Comparison of ENCODE assay signal across 1 cellular context in the genomic region with DNA sequence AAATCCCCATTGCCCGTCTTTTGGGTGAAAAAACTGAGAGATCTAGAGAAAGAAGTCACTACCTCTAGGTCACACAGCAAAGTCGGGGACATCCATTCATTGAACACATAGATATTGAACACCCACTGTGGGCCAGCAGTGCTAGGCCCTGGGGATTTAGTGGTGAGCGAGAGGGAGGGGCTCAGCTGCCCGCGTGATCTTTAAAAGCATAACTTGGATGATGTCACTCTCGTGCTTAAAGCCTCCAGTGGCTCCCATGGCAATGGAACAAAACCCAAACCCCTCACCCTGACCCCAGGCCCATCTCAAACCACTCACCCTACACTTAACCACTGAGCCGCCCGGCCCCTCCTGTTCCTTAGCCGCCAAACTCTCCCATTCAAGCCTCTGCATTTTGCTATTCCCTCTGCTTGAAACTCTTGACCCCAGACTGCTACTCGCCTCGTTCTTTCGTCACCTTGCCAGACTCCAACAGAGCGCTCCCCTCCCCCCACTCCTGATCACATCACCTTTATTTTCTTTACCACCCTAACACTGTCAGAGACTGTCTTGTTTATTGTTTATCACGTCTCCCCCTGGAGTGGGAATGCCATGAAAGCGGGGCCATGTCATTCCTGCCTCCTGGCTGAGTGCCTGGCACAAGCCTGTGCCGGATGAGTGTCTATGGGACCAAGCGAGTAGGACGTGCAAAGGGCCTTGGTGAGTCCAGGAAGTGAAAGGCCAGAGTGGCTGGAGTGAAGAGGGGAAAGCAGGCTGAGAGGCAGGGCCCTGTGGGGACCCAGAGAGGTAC.
TF ChIP-seq lines count a peak whose summit lies in the region.

No MANE protein-coding gene starts in this region.

TF ChIP-seq in K562, 482 proteins besides CTCF, POLR2A, EP300 and RAD21 (continued from another document and continues in another):
- TF ChIP-seq, protein P1, sequence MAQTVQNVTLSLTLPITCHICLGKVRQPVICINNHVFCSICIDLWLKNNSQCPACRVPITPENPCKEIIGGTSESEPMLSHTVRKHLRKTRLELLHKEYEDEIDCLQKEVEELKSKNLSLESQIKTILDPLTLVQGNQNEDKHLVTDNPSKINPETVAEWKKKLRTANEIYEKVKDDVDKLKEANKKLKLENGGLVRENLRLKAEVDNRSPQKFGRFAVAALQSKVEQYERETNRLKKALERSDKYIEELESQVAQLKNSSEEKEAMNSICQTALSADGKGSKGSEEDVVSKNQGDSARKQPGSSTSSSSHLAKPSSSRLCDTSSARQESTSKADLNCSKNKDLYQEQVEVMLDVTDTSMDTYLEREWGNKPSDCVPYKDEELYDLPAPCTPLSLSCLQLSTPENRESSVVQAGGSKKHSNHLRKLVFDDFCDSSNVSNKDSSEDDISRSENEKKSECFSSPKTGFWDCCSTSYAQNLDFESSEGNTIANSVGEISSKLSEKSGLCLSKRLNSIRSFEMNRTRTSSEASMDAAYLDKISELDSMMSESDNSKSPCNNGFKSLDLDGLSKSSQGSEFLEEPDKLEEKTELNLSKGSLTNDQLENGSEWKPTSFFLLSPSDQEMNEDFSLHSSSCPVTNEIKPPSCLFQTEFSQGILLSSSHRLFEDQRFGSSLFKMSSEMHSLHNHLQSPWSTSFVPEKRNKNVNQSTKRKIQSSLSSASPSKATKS (CRISPR knock-in tag; IDR thresholded peaks at IDR 0.05) = no peak
- TF ChIP-seq, protein P2, sequence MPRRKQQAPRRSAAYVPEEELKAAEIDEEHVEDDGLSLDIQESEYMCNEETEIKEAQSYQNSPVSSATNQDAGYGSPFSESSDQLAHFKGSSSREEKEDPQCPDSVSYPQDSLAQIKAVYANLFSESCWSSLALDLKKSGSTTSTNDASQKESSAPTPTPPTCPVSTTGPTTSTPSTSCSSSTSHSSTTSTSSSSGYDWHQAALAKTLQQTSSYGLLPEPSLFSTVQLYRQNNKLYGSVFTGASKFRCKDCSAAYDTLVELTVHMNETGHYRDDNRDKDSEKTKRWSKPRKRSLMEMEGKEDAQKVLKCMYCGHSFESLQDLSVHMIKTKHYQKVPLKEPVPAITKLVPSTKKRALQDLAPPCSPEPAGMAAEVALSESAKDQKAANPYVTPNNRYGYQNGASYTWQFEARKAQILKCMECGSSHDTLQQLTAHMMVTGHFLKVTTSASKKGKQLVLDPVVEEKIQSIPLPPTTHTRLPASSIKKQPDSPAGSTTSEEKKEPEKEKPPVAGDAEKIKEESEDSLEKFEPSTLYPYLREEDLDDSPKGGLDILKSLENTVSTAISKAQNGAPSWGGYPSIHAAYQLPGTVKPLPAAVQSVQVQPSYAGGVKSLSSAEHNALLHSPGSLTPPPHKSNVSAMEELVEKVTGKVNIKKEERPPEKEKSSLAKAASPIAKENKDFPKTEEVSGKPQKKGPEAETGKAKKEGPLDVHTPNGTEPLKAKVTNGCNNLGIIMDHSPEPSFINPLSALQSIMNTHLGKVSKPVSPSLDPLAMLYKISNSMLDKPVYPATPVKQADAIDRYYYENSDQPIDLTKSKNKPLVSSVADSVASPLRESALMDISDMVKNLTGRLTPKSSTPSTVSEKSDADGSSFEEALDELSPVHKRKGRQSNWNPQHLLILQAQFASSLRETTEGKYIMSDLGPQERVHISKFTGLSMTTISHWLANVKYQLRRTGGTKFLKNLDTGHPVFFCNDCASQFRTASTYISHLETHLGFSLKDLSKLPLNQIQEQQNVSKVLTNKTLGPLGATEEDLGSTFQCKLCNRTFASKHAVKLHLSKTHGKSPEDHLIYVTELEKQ (CRISPR knock-in tag; IDR thresholded peaks at IDR 0.05) = no peak
- TF ChIP-seq POLR2H (tag; IDR thresholded peaks at IDR 0.05; ENCODE audit: low read depth) (no peak), PRPF4 (IDR thresholded peaks at IDR 0.05; ENCODE audit: insufficient read depth, low read depth, low read length, poor library complexity, severe bottlenecking) (no peak), ZNF384 (IDR thresholded peaks at IDR 0.05; ENCODE audit: low read depth, low read length) (no peak), ZNF507 (tag; conservative IDR thresholded peaks at IDR 0.05) (no peak), NCOA6 (IDR thresholded peaks at IDR 0.05) (no peak), CBX5 (IDR thresholded peaks at IDR 0.05; ENCODE audit: borderline replicate concordance, low read depth) (no peak), MEIS2 (IDR thresholded peaks at IDR 0.05; ENCODE audit: partially characterized antibody) (peak; percentile 53), ZFX (CRISPR knock-in tag; IDR thresholded peaks at IDR 0.05) (peak; percentile 90), TARDBP (IDR thresholded peaks at IDR 0.05) (no peak), ZNF561 (CRISPR knock-in tag; conservative IDR thresholded peaks at IDR 0.05) (no peak), NR3C1 (CRISPR knock-in tag; IDR thresholded peaks at IDR 0.05) (no peak), ZNF445 (CRISPR knock-in tag; IDR thresholded peaks at IDR 0.05; ENCODE audit: low read depth) (no peak), NFYB (IDR thresholded peaks at IDR 0.05; ENCODE audit: extremely low read depth, insufficient read length) (no peak), FOS (IDR thresholded peaks at IDR 0.05; ENCODE audit: extremely low read depth, insufficient read length) (no peak), SRF (CRISPR knock-in tag; IDR thresholded peaks at IDR 0.05) (no peak), BCOR (IDR thresholded peaks at IDR 0.05) (no peak), POU5F1 (IDR thresholded peaks at IDR 0.05; ENCODE audit: borderline replicate concordance, low read depth, low read length, partially characterized antibody) (no peak), CCAR2 (IDR thresholded peaks at IDR 0.05; ENCODE audit: low read depth, low read length) (no peak), PTTG1 (tag; IDR thresholded peaks at IDR 0.05; ENCODE audit: low read depth) (no peak), ZNF589 (CRISPR knock-in tag; IDR thresholded peaks at IDR 0.05; ENCODE audit: low read depth) (no peak), ZBTB17 (CRISPR knock-in tag; IDR thresholded peaks at IDR 0.05) (no peak), ZNF140 (CRISPR knock-in tag; IDR thresholded peaks at IDR 0.05) (no peak), ZNF76 (CRISPR knock-in tag; IDR thresholded peaks at IDR 0.05; ENCODE audit: borderline replicate concordance) (no peak), POLR3A (IDR thresholded peaks at IDR 0.05; ENCODE audit: borderline replicate concordance, extremely low read depth, insufficient read depth, insufficient read length) (no peak), ZFPM2 (CRISPR knock-in tag; IDR thresholded peaks at IDR 0.05) (no peak), TCF7L2 (IDR thresholded peaks at IDR 0.05; ENCODE audit: low read depth, low read length) (no peak), HNRNPUL1 (IDR thresholded peaks at IDR 0.05; ENCODE audit: low read length) (no peak), SRSF7 (optimal IDR thresholded peaks at IDR 0.05; ENCODE audit: low read depth, low read length) (no peak), ZNF143 (CRISPR knock-in tag; IDR thresholded peaks at IDR 0.05) (no peak), ELF1 (tag; IDR thresholded peaks at IDR 0.05) (no peak), NFE2L1 (tag; IDR thresholded peaks at IDR 0.05; ENCODE audit: borderline replicate concordance, low read depth) (no peak), HMGN3 (IDR thresholded peaks at IDR 0.05; ENCODE audit: borderline replicate concordance, extremely low read depth, insufficient read length, low read depth, low read length) (no peak), PTRF (tag; IDR thresholded peaks at IDR 0.05) (no peak), NR2C1 (IDR thresholded peaks at IDR 0.05) (no peak), NR2C1 (tag; IDR thresholded peaks at IDR 0.05) (no peak; the same call in none of the 2 replicates), ZNF436 (CRISPR knock-in tag; IDR thresholded peaks at IDR 0.05) (no peak), ZC3H8 (IDR thresholded peaks at IDR 0.05) (no peak), RHOXF2B (CRISPR knock-in tag; conservative IDR thresholded peaks at IDR 0.05) (no peak)
- TF ChIP-seq, protein P3, sequence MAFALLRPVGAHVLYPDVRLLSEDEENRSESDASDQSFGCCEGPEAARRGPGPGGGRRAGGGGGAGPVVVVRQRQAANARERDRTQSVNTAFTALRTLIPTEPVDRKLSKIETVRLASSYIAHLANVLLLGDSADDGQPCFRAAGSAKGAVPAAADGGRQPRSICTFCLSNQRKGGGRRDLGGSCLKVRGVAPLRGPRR (CRISPR knock-in tag; IDR thresholded peaks at IDR 0.05) = no peak
- TF ChIP-seq, protein P4, sequence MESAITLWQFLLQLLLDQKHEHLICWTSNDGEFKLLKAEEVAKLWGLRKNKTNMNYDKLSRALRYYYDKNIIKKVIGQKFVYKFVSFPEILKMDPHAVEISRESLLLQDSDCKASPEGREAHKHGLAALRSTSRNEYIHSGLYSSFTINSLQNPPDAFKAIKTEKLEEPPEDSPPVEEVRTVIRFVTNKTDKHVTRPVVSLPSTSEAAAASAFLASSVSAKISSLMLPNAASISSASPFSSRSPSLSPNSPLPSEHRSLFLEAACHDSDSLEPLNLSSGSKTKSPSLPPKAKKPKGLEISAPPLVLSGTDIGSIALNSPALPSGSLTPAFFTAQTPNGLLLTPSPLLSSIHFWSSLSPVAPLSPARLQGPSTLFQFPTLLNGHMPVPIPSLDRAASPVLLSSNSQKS (CRISPR knock-in tag; IDR thresholded peaks at IDR 0.05) = no peak
- TF ChIP-seq, protein P5, sequence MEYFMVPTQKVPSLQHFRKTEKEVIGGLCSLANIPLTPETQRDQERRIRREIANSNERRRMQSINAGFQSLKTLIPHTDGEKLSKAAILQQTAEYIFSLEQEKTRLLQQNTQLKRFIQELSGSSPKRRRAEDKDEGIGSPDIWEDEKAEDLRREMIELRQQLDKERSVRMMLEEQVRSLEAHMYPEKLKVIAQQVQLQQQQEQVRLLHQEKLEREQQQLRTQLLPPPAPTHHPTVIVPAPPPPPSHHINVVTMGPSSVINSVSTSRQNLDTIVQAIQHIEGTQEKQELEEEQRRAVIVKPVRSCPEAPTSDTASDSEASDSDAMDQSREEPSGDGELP (CRISPR knock-in tag; IDR thresholded peaks at IDR 0.05; ENCODE audit: borderline replicate concordance) = no peak
- TF ChIP-seq, protein P6, sequence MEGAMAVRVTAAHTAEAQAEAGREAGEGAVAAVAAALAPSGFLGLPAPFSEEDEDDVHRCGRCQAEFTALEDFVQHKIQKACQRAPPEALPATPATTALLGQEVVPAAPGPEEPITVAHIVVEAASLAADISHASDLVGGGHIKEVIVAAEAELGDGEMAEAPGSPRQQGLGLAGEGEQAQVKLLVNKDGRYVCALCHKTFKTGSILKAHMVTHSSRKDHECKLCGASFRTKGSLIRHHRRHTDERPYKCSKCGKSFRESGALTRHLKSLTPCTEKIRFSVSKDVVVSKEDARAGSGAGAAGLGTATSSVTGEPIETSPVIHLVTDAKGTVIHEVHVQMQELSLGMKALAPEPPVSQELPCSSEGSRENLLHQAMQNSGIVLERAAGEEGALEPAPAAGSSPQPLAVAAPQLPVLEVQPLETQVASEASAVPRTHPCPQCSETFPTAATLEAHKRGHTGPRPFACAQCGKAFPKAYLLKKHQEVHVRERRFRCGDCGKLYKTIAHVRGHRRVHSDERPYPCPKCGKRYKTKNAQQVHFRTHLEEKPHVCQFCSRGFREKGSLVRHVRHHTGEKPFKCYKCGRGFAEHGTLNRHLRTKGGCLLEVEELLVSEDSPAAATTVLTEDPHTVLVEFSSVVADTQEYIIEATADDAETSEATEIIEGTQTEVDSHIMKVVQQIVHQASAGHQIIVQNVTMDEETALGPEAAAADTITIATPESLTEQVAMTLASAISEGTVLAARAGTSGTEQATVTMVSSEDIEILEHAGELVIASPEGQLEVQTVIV (CRISPR knock-in tag; IDR thresholded peaks at IDR 0.05; ENCODE audit: borderline replicate concordance) = no peak
- TF ChIP-seq, protein P7, sequence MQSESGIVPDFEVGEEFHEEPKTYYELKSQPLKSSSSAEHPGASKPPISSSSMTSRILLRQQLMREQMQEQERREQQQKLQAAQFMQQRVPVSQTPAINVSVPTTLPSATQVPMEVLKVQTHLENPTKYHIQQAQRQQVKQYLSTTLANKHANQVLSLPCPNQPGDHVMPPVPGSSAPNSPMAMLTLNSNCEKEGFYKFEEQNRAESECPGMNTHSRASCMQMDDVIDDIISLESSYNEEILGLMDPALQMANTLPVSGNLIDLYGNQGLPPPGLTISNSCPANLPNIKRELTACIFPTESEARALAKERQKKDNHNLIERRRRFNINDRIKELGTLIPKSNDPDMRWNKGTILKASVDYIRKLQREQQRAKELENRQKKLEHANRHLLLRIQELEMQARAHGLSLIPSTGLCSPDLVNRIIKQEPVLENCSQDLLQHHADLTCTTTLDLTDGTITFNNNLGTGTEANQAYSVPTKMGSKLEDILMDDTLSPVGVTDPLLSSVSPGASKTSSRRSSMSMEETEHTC (IDR thresholded peaks at IDR 0.05) = 0 out of 2 replicates have a peak, but pooled peaks have one; percentile 13
- TF ChIP-seq, protein P8, sequence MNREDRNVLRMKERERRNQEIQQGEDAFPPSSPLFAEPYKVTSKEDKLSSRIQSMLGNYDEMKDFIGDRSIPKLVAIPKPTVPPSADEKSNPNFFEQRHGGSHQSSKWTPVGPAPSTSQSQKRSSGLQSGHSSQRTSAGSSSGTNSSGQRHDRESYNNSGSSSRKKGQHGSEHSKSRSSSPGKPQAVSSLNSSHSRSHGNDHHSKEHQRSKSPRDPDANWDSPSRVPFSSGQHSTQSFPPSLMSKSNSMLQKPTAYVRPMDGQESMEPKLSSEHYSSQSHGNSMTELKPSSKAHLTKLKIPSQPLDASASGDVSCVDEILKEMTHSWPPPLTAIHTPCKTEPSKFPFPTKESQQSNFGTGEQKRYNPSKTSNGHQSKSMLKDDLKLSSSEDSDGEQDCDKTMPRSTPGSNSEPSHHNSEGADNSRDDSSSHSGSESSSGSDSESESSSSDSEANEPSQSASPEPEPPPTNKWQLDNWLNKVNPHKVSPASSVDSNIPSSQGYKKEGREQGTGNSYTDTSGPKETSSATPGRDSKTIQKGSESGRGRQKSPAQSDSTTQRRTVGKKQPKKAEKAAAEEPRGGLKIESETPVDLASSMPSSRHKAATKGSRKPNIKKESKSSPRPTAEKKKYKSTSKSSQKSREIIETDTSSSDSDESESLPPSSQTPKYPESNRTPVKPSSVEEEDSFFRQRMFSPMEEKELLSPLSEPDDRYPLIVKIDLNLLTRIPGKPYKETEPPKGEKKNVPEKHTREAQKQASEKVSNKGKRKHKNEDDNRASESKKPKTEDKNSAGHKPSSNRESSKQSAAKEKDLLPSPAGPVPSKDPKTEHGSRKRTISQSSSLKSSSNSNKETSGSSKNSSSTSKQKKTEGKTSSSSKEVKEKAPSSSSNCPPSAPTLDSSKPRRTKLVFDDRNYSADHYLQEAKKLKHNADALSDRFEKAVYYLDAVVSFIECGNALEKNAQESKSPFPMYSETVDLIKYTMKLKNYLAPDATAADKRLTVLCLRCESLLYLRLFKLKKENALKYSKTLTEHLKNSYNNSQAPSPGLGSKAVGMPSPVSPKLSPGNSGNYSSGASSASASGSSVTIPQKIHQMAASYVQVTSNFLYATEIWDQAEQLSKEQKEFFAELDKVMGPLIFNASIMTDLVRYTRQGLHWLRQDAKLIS (CRISPR knock-in tag; IDR thresholded peaks at IDR 0.05) = no peak
- TF ChIP-seq, protein P9, sequence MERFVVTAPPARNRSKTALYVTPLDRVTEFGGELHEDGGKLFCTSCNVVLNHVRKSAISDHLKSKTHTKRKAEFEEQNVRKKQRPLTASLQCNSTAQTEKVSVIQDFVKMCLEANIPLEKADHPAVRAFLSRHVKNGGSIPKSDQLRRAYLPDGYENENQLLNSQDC (CRISPR knock-in tag; IDR thresholded peaks at IDR 0.05) = no peak
- TF ChIP-seq, protein P10, sequence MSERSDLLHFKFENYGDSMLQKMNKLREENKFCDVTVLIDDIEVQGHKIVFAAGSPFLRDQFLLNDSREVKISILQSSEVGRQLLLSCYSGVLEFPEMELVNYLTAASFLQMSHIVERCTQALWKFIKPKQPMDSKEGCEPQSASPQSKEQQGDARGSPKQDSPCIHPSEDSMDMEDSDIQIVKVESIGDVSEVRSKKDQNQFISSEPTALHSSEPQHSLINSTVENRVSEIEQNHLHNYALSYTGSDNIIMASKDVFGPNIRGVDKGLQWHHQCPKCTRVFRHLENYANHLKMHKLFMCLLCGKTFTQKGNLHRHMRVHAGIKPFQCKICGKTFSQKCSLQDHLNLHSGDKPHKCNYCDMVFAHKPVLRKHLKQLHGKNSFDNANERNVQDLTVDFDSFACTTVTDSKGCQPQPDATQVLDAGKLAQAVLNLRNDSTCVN (CRISPR knock-in tag; IDR thresholded peaks at IDR 0.05) = 0 out of 2 replicates have a peak, but pooled peaks have one; percentile 12
